Comparison of ENCODE assay signal across 1 cellular context in the genomic region with DNA sequence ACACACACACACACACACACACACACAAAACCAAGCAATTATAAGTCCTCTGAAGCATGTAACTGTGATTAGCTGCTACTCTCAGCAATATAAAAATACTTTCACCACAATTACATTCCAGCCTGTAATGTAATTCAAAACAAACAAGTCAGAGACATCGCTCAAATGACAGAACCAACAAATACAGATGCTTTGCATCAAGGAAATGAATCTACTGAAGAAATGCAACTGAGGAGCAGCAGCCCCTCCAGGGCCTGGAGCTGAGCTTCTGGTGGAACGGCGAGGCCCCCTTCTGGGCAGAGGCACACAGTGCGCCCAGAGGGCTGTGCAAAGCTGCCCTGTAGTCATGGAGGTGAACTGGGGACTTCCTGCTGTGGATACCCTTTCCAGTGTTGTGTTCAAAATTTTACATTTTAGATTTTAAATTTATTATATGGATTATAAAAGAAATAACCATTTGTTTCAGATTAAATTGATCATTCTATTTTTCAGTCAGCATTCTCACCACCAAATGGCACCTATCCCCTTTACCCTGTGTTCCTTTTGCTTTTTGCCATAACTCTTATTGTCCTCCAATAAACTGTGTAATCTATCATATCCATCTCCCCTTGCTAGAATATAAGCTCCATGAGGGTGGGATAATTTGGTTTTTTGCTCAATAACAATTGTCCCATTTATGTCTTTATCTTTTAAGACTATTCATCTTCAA.
TF ChIP-seq lines count a peak whose summit lies in the region.

No MANE protein-coding gene starts in this region.

TF ChIP-seq in HepG2, 621 proteins besides CTCF, POLR2A, EP300 and RAD21 (continued from another document and continues in another):
- TF ChIP-seq THRA (CRISPR knock-in tag; IDR thresholded peaks at IDR 0.05; ENCODE audit: borderline replicate concordance) = peak; percentile 69; the same call in 1 of the 2 replicates
- no peak for TF ChIP-seq ZNF549 (CRISPR knock-in tag; IDR thresholded peaks at IDR 0.05)
- TF ChIP-seq ZNF883 (CRISPR knock-in tag; IDR thresholded peaks at IDR 0.05; ENCODE audit: not compliant biosample characterization) = peak; percentile 52
- no peak for TF ChIP-seq ZSCAN21 (CRISPR knock-in tag; IDR thresholded peaks at IDR 0.05; ENCODE audit: borderline replicate concordance)
- 0 out of 2 replicates have a peak, but pooled peaks have one; percentile 62 for TF ChIP-seq ZSCAN31 (CRISPR knock-in tag; IDR thresholded peaks at IDR 0.05; ENCODE audit: low read depth)
- TF ChIP-seq SAP130 (CRISPR knock-in tag; IDR thresholded peaks at IDR 0.05; ENCODE audit: low read depth) = peak; percentile 23; the same call in 1 of the 2 replicates
- TF ChIP-seq ZNF616 (CRISPR knock-in tag; IDR thresholded peaks at IDR 0.05; ENCODE audit: low read depth) = no peak
- TF ChIP-seq PITX1 (CRISPR knock-in tag; IDR thresholded peaks at IDR 0.05) = no peak
- TF ChIP-seq ZNF547 (CRISPR knock-in tag; IDR thresholded peaks at IDR 0.05) = peak; percentile 57; the same call in 1 of the 2 replicates
- no peak for TF ChIP-seq RBM39 (IDR thresholded peaks at IDR 0.05; ENCODE audit: low read depth, low read length, poor library complexity, severe bottlenecking)
- no peak for TF ChIP-seq GFI1 (CRISPR knock-in tag; IDR thresholded peaks at IDR 0.05; ENCODE audit: borderline replicate concordance)
- peak; percentile 34 for TF ChIP-seq RBM22 (optimal IDR thresholded peaks at IDR 0.05; ENCODE audit: low read length)
- TF ChIP-seq ZNF44 (CRISPR knock-in tag; IDR thresholded peaks at IDR 0.05) = no peak
- TF ChIP-seq PRPF4 (IDR thresholded peaks at IDR 0.05; ENCODE audit: low read depth, low read length, poor library complexity, severe bottlenecking) = no peak
- TF ChIP-seq AFF4 (CRISPR knock-in tag; IDR thresholded peaks at IDR 0.05) = no peak
- TF ChIP-seq ZNF564 (CRISPR knock-in tag; IDR thresholded peaks at IDR 0.05) = no peak
- TF ChIP-seq, protein P1, sequence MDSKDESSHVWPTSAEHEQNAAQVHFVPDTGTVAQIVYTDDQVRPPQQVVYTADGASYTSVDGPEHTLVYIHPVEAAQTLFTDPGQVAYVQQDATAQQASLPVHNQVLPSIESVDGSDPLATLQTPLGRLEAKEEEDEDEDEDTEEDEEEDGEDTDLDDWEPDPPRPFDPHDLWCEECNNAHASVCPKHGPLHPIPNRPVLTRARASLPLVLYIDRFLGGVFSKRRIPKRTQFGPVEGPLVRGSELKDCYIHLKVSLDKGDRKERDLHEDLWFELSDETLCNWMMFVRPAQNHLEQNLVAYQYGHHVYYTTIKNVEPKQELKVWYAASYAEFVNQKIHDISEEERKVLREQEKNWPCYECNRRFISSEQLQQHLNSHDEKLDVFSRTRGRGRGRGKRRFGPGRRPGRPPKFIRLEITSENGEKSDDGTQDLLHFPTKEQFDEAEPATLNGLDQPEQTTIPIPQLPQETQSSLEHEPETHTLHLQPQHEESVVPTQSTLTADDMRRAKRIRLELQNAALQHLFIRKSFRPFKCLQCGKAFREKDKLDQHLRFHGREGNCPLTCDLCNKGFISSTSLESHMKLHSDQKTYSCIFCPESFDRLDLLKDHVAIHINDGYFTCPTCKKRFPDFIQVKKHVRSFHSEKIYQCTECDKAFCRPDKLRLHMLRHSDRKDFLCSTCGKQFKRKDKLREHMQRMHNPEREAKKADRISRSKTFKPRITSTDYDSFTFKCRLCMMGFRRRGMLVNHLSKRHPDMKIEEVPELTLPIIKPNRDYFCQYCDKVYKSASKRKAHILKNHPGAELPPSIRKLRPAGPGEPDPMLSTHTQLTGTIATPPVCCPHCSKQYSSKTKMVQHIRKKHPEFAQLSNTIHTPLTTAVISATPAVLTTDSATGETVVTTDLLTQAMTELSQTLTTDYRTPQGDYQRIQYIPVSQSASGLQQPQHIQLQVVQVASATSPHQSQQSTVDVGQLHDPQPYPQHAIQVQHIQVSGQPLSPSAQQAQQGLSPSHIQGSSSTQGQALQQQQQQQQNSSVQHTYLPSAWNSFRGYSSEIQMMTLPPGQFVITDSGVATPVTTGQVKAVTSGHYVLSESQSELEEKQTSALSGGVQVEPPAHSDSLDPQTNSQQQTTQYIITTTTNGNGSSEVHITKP (CRISPR knock-in tag; IDR thresholded peaks at IDR 0.05; ENCODE audit: low read depth) = no peak
- TF ChIP-seq, protein P2, sequence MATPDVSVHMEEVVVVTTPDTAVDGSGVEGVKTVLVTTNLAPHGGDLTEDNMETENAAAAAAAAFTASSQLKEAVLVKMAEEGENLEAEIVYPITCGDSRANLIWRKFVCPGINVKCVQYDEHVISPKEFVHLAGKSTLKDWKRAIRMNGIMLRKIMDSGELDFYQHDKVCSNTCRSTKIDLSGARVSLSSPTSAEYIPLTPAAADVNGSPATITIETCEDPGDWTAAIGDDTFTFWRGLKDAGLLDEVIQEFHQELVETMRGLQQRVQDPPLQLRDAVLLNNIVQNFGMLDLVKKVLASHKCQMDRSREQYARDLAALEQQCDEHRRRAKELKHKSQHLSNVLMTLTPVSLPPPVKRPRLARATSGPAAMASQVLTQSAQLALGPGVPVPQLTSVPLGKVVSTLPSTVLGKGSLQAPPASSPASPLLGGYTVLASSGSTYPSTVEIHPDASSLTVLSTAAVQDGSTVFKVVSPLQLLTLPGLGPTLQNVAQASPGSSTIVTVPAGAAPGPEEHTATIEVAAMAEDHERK (CRISPR knock-in tag; IDR thresholded peaks at IDR 0.05; ENCODE audit: low read depth) = no peak
- TF ChIP-seq STAG1 (CRISPR knock-in tag; IDR thresholded peaks at IDR 0.05) = peak; percentile 99
- no peak for TF ChIP-seq MEF2D (CRISPR knock-in tag; IDR thresholded peaks at IDR 0.05)
- 0 out of 2 replicates have a peak, but pooled peaks have one; percentile 46 for TF ChIP-seq KLF6 (CRISPR knock-in tag; IDR thresholded peaks at IDR 0.05)
- no peak for TF ChIP-seq HNRNPUL1 (IDR thresholded peaks at IDR 0.05; ENCODE audit: low read depth, low read length)
- no peak for TF ChIP-seq FOSL1 (CRISPR knock-in tag; IDR thresholded peaks at IDR 0.05; ENCODE audit: borderline replicate concordance)
- TF ChIP-seq KDM6A (CRISPR knock-in tag; IDR thresholded peaks at IDR 0.05; ENCODE audit: low read depth) = no peak
- TF ChIP-seq KAT8 (CRISPR knock-in tag; IDR thresholded peaks at IDR 0.05) = peak; percentile 60; the same call in 1 of the 2 replicates
- no peak for TF ChIP-seq HNRNPL (IDR thresholded peaks at IDR 0.05; ENCODE audit: low read depth, low read length)
- TF ChIP-seq RFXANK (CRISPR knock-in tag; IDR thresholded peaks at IDR 0.05) = no peak
- no peak for TF ChIP-seq ZNF674 (CRISPR knock-in tag; IDR thresholded peaks at IDR 0.05; ENCODE audit: low read depth)
- no peak for TF ChIP-seq ATRX (CRISPR knock-in tag; IDR thresholded peaks at IDR 0.05; ENCODE audit: borderline replicate concordance)
- no peak for TF ChIP-seq ZNF460 (CRISPR knock-in tag; IDR thresholded peaks at IDR 0.05; ENCODE audit: borderline replicate concordance)
- TF ChIP-seq, protein P3, sequence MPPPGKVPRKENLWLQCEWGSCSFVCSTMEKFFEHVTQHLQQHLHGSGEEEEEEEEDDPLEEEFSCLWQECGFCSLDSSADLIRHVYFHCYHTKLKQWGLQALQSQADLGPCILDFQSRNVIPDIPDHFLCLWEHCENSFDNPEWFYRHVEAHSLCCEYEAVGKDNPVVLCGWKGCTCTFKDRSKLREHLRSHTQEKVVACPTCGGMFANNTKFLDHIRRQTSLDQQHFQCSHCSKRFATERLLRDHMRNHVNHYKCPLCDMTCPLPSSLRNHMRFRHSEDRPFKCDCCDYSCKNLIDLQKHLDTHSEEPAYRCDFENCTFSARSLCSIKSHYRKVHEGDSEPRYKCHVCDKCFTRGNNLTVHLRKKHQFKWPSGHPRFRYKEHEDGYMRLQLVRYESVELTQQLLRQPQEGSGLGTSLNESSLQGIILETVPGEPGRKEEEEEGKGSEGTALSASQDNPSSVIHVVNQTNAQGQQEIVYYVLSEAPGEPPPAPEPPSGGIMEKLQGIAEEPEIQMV (CRISPR knock-in tag; IDR thresholded peaks at IDR 0.05; ENCODE audit: low read depth) = 0 out of 2 replicates have a peak, but pooled peaks have one; percentile 50
- TF ChIP-seq ZSCAN9 (CRISPR knock-in tag; IDR thresholded peaks at IDR 0.05; ENCODE audit: borderline replicate concordance) = 0 out of 2 replicates have a peak, but pooled peaks have one; percentile 56
- TF ChIP-seq, protein P4, sequence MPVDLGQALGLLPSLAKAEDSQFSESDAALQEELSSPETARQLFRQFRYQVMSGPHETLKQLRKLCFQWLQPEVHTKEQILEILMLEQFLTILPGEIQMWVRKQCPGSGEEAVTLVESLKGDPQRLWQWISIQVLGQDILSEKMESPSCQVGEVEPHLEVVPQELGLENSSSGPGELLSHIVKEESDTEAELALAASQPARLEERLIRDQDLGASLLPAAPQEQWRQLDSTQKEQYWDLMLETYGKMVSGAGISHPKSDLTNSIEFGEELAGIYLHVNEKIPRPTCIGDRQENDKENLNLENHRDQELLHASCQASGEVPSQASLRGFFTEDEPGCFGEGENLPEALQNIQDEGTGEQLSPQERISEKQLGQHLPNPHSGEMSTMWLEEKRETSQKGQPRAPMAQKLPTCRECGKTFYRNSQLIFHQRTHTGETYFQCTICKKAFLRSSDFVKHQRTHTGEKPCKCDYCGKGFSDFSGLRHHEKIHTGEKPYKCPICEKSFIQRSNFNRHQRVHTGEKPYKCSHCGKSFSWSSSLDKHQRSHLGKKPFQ (CRISPR knock-in tag; IDR thresholded peaks at IDR 0.05; ENCODE audit: insufficient replicate concordance) = no peak
- no peak; the same call in 1 of the 2 replicates for TF ChIP-seq ARID2 (CRISPR knock-in tag; IDR thresholded peaks at IDR 0.05; ENCODE audit: borderline replicate concordance)
- TF ChIP-seq SIN3A (IDR thresholded peaks at IDR 0.05; ENCODE audit: borderline replicate concordance, low read depth, low read length) = no peak
- peak; percentile 77 for TF ChIP-seq IRF2 (CRISPR knock-in tag; IDR thresholded peaks at IDR 0.05)
- TF ChIP-seq ZNF766 (CRISPR knock-in tag; IDR thresholded peaks at IDR 0.05; ENCODE audit: borderline replicate concordance) = no peak
- no peak for TF ChIP-seq NFYB (CRISPR knock-in tag; IDR thresholded peaks at IDR 0.05)
- TF ChIP-seq ZNF331 (CRISPR knock-in tag; IDR thresholded peaks at IDR 0.05) = no peak
- peak; percentile 78; the same call in 1 of the 2 replicates for TF ChIP-seq CBX5 (CRISPR knock-in tag; IDR thresholded peaks at IDR 0.05; ENCODE audit: borderline replicate concordance)
- no peak for TF ChIP-seq ZNF484 (CRISPR knock-in tag; IDR thresholded peaks at IDR 0.05; ENCODE audit: borderline replicate concordance, low read depth)
- no peak for TF ChIP-seq SNAPC5 (CRISPR knock-in tag; IDR thresholded peaks at IDR 0.05; ENCODE audit: borderline replicate concordance)
- peak; percentile 42; the same call in 1 of the 2 replicates for TF ChIP-seq MXD4 (CRISPR knock-in tag; IDR thresholded peaks at IDR 0.05)
- 0 out of 2 replicates have a peak, but pooled peaks have one; percentile 37 for TF ChIP-seq BHLHE40 (IDR thresholded peaks at IDR 0.05; ENCODE audit: low read length)
- TF ChIP-seq JUNB (CRISPR knock-in tag; IDR thresholded peaks at IDR 0.05; ENCODE audit: borderline replicate concordance) = no peak
